Comparison of ENCODE assay signal across 19 cellular contexts in genomic region chrX:14934423-14934822, GRCh38.
DNase-seq lines count a peak whose midpoint lies in the region; ATAC-seq, FAIRE-seq and TF ChIP-seq lines count a peak whose summit lies in the region.
"Had no signal": no experiment of that assay in that cellular context is flagged by ENCODE, and none has a peak within 500 bp of the region (broad histone marks: within the 10 kb centered on the region; RNA-seq: fewer than 3 reads in every experiment).

No MANE protein-coding gene starts in this region.

- SMC1A ChIA-PET in GM12878 (lab: Charles Lee; ENCODE audit: uncharacterized antibody, unreplicated experiment): interaction anchor here (0.8 kb wide), 1 partner anchor 9 kb away, joined by 3 read pairs; no protein-coding TSS in a partner anchor

- H3K27ac ChIP-seq in right atrium auricular region: peak overlapping the region in 1 of 2 donors; percentile 5
- H3K27ac ChIP-seq in GM12878 (ENCODE audit: control insufficient read depth, insufficient read depth): no peak overlapping the region
- H3K27ac ChIP-seq: PC-9 had no signal

- no peak for TF ChIP-seq POLR2A in GM12878 (IDR thresholded peaks at IDR 0.05; ENCODE audit: low read depth, low read length)

- TF ChIP-seq CTCF in right atrium auricular region (IDR thresholded peaks at IDR 0.05) (no peak), GM12878 (IDR thresholded peaks at IDR 0.05 in 2 of 3, conservative IDR thresholded peaks at IDR 0.05 in 1 of 3; ENCODE audit: control insufficient read depth in 2 of 3, extremely low read depth in 1 of 3, insufficient read depth in 1 of 3, low read depth in 3 of 3, low read length in 3 of 3) (no peak)

- ATAC-seq in Right ventricle myocardium inferior (peak; percentile 16), GM12878 (no peak), left ventricle myocardium superior (peak; percentile 61), GM21723 (IDR thresholded peaks at IDR 0.05; ENCODE audit: unreplicated experiment) (no peak)
- ATAC-seq: GM23338, HCT116 had no signal

- TF ChIP-seq RAD21 in GM12878 (IDR thresholded peaks at IDR 0.05; ENCODE audit: insufficient read depth, low read depth, low read length): no peak

- no peaks in the 10 kb centered on the region for H3K27me3 ChIP-seq in right atrium auricular region
- H3K27me3 ChIP-seq in GM12878 (replicated peaks in 1 of 2; ENCODE audit: control insufficient read depth in 2 of 2, insufficient read depth in 2 of 2, low read length in 1 of 2): no peaks in the 10 kb centered on the region

- no peak for FAIRE-seq in GM12878 (lab: Jason Lieb, UNC)
- FAIRE-seq: D721Med, G401.6 had no signal

- 47% methylated on average over 1 of the region's 1 CpG for WGBS in GM12878 (ENCODE audit: insufficient coverage, insufficient replicate concordance, low lambda C conversion rate, missing lambda C conversion rate)

- no peak overlapping the region for H3K4me2 ChIP-seq in GM12878 (ENCODE audit: control insufficient read depth, insufficient read depth)
- H3K4me2 ChIP-seq: GM23338, PC-9 had no signal

- in situ Hi-C loops in GM12878 (cut with MboI): no loop called here

- H3K9me3 ChIP-seq in right atrium auricular region: no peaks in the 10 kb centered on the region
- no peaks in the 10 kb centered on the region for H3K9me3 ChIP-seq in GM12878 (replicated peaks; ENCODE audit: control insufficient read depth, insufficient read depth, low read length)

- CTCF ChIA-PET in GM12878 (lab: Yijun Ruan, JAX): no interaction called here

- H3K4me3 ChIP-seq in right atrium auricular region: no peak overlapping the region
- no peak overlapping the region for H3K4me3 ChIP-seq in GM12878
- H3K4me3 ChIP-seq: GM23338, PC-9 had no signal

- no peaks in the 10 kb centered on the region for H4K20me1 ChIP-seq in GM12878 (ENCODE audit: control insufficient read depth, insufficient read depth)

- H3K79me2 ChIP-seq in GM12878 (ENCODE audit: control insufficient read depth, insufficient read depth, low read length): no peaks in the 10 kb centered on the region

- POLR2A ChIA-PET in GM12878 (lab: Charles Lee): interaction anchor here (1.1 kb wide), 1 partner anchor 61 kb away, joined by 3 read pairs; the partner anchor contains the start of genes FANCB and MOSPD2

- H2AFZ ChIP-seq in GM12878 (ENCODE audit: control insufficient read depth, low read depth, low read length): no peak overlapping the region
- H2AFZ ChIP-seq: GM23338, PC-9 had no signal

- DNase-seq in Right ventricle myocardium inferior (ENCODE audit: missing footprints) (no peak), right atrium auricular region (ENCODE audit: low spot score) (no peak), GM12878 (ENCODE audit: low read depth, low spot score) (no peak), left ventricle myocardium superior (no peak), hepatic stellate cell (ENCODE audit: low spot score) (no peak), iPS-NIHi7 (ENCODE audit: extremely low spot score) (no peak), middle frontal gyrus (ENCODE audit: extremely low spot score, low spot score) (no peak)
- DNase-seq: CD4-positive, alpha-beta memory T cell; DND-41; NCI-H1930; NCI-H2171 treated with DMSO at 0.1 percent for 48 hours; NCI-H446 treated with DMSO at 0.1 percent for 48 hours; NCI-H774; PC-9 had no signal

- H3K36me3 ChIP-seq in right atrium auricular region (no peaks in the 10 kb centered on the region), GM12878 (ENCODE audit: control insufficient read depth in 2 of 2, insufficient read depth in 2 of 2, low read length in 1 of 2) (no peaks in the 10 kb centered on the region)

- no TSS peak for BruUV-seq in GM12878 (replicated peaks; lab: Mats Ljungman, UMichigan)

- intact Hi-C loops in Right ventricle myocardium inferior (cut with DNase I) (no loop called here), GM12878 (cut with micrococcal nuclease; ENCODE audit: unreplicated experiment) (no loop called here), left ventricle myocardium superior (cut with micrococcal nuclease) (no loop called here)

- H3K9ac ChIP-seq in GM12878 (ENCODE audit: control insufficient read depth, insufficient read depth, low read length): no peak overlapping the region

- H3K4me1 ChIP-seq in right atrium auricular region: no peaks in the 10 kb centered on the region
- H3K4me1 ChIP-seq in GM12878 (ENCODE audit: control insufficient read depth, insufficient read depth, low read length): no peaks in the 10 kb centered on the region

- no peak for TF ChIP-seq EP300 in GM12878 (IDR thresholded peaks at IDR 0.05; ENCODE audit: borderline replicate concordance in 1 of 2, control insufficient read depth in 1 of 2, low read depth in 2 of 2, low read length in 2 of 2)

- RAD21 ChIA-PET in GM12878 (lab: Charles Lee; ENCODE audit: unreplicated experiment): interaction anchor here (1.3 kb wide), 1 partner anchor 29 kb away, joined by 3 read pairs; no protein-coding TSS in a partner anchor

TF ChIP-seq in GM12878, 131 proteins besides CTCF, POLR2A, EP300 and RAD21:
- TF ChIP-seq SKIL (IDR thresholded peaks at IDR 0.05; ENCODE audit: low read depth, poor library complexity, severe bottlenecking) (no peak), NR2C1 (IDR thresholded peaks at IDR 0.05) (peak; percentile 61)

Comparison
In these comparisons a context has a peak if more than half of its experiments do, and no peak if none do; other contexts are left out.
1. ATAC-seq: peak in Right ventricle myocardium inferior (single experiment) and left ventricle myocardium superior (single experiment); none in GM12878 (single experiment) and GM21723 (single experiment).